ENCODE assay signal across 24 cellular contexts in genomic region chr19:43626838-43627237, GRCh38.
"Had no signal": no experiment of that assay in that cellular context is flagged by ENCODE, and none has a peak within 500 bp of the region (broad histone marks: within the 10 kb centered on the region; RNA-seq: fewer than 3 reads in every experiment).

No MANE protein-coding gene starts in this region.

- H3K9me3 ChIP-seq: Peyer's patch, SJCRH30, SK-N-SH had no signal

- ATAC-seq: activated CD4-positive, alpha-beta T cell treated with anti-CD3 and anti-CD28 coated beads for 36 hours; activated T-cell treated with anti-CD3 and anti-CD28 coated beads, Interleukin-2, amount 50 U/mL, for 72 hours had no signal

- H3K36me3 ChIP-seq: brain microvascular endothelial cell, Peyer's patch, SJCRH30 had no signal

- DNase-seq: activated CD4-positive, alpha-beta T cell treated with anti-CD3 and anti-CD28 coated beads, Interleukin-2, amount 50 U/mL, for 1 hour; activated CD8-positive, alpha-beta memory T cell treated with anti-CD3 and anti-CD28 coated beads, Interleukin-2, amount 50 U/mL, for 4 hours; activated gamma-delta T cell treated with Interleukin-2 at 50 U/mL for 16 hours; activated T-cell treated with anti-CD3 and anti-CD28 coated beads, Interleukin-2, amount 50 U/mL, for 72 hours; brain microvascular endothelial cell; MM.1S; NCI-H1105; NCI-H1436; NCI-H1694 treated with DMSO at 0.1 percent for 48 hours; NCI-H2081; NCI-H510A treated with DMSO at 0.1 percent for 48 hours; Peyer's patch; Right ventricle myocardium superior; SJCRH30; T-helper 1 cell; WERI-Rb-1 had no signal

- H3K4me3 Mint-ChIP-seq: activated CD4-positive, alpha-beta T cell treated with anti-CD3 and anti-CD28 coated beads for 36 hours; activated CD8-positive, alpha-beta T cell treated with anti-CD3 and anti-CD28 coated beads for 36 hours; activated naive CD4-positive, alpha-beta T cell treated with anti-CD3 and anti-CD28 coated beads, Interleukin-2, amount 10 ng/mL, durations not matched to agents 7 days and 5 days; activated naive CD8-positive, alpha-beta T cell treated with anti-CD3 and anti-CD28 coated beads for 36 hours; activated T-cell treated with anti-CD3 and anti-CD28 coated beads, Interleukin-2, amount 50 U/mL, for 72 hours had no signal

- H3K36me3 Mint-ChIP-seq: activated naive CD4-positive, alpha-beta T cell treated with anti-CD3 and anti-CD28 coated beads, Interleukin-2, amount 10 ng/mL, durations not matched to agents 7 days and 5 days; activated naive CD8-positive, alpha-beta T cell treated with anti-CD3 and anti-CD28 coated beads for 36 hours had no signal

- H3K4me1 ChIP-seq: Peyer's patch, SJCRH30 had no signal

- H3K4me3 ChIP-seq: cardiac muscle cell, Peyer's patch, SJCRH30 had no signal

- H3K27ac Mint-ChIP-seq: activated CD4-positive, alpha-beta T cell treated with anti-CD3 and anti-CD28 coated beads for 36 hours; activated CD8-positive, alpha-beta T cell treated with anti-CD3 and anti-CD28 coated beads for 36 hours; activated naive CD4-positive, alpha-beta T cell treated with anti-CD3 and anti-CD28 coated beads, Interleukin-2, amount 10 ng/mL, durations not matched to agents 7 days and 5 days; activated naive CD8-positive, alpha-beta T cell treated with anti-CD3 and anti-CD28 coated beads for 36 hours; activated T-cell treated with anti-CD3 and anti-CD28 coated beads, Interleukin-2, amount 50 U/mL, for 72 hours; activated T-helper 2 cell treated with anti-CD3 and anti-CD28 coated beads, Interferon-gamma antibody, Interleukin-2, Interleukin-4, amounts not matched to agents 10 μg/mL and 5 μg/mL and 100 μg/mL, durations not matched to agents 14 hours and 24 hours and 36 hours had no signal

- H3K27ac ChIP-seq: brain microvascular endothelial cell, cardiac muscle cell, Peyer's patch, RWPE1, SJCRH30, WERI-Rb-1 had no signal

- H3K9me3 Mint-ChIP-seq: activated CD8-positive, alpha-beta T cell treated with anti-CD3 and anti-CD28 coated beads for 36 hours; activated naive CD4-positive, alpha-beta T cell treated with anti-CD3 and anti-CD28 coated beads, Interleukin-2, amount 10 ng/mL, durations not matched to agents 7 days and 5 days; activated naive CD8-positive, alpha-beta T cell treated with anti-CD3 and anti-CD28 coated beads for 36 hours; activated T-cell treated with anti-CD3 and anti-CD28 coated beads, Interleukin-2, amount 50 U/mL, for 72 hours; activated T-helper 2 cell treated with anti-CD3 and anti-CD28 coated beads, Interferon-gamma antibody, Interleukin-2, Interleukin-4, amounts not matched to agents 10 μg/mL and 5 μg/mL and 100 μg/mL, durations not matched to agents 14 hours and 24 hours and 36 hours had no signal
